Comparison of ENCODE assay signal across 1 cellular context in genomic region chr6:7818480-7819165, GRCh38.
TF ChIP-seq lines count a peak whose summit lies in the region.

No MANE protein-coding gene starts in this region.

TF ChIP-seq in IMR-90, 13 proteins besides CTCF, POLR2A, EP300 and RAD21 (continued from another document):
- no peak for TF ChIP-seq ELK1 (IDR thresholded peaks at IDR 0.05; ENCODE audit: borderline replicate concordance, low read depth, low read length)
- TF ChIP-seq MAFK (IDR thresholded peaks at IDR 0.05; ENCODE audit: low read depth, low read length), result no peak
- no peak for TF ChIP-seq USF2 (IDR thresholded peaks at IDR 0.05; ENCODE audit: low read depth, low read length)
- TF ChIP-seq MAZ (IDR thresholded peaks at IDR 0.05; ENCODE audit: borderline replicate concordance, low read depth, low read length), result no peak
- TF ChIP-seq RFX5 (IDR thresholded peaks at IDR 0.05; ENCODE audit: low read depth, low read length), result no peak
- TF ChIP-seq MXI1 (IDR thresholded peaks at IDR 0.05; ENCODE audit: borderline replicate concordance, low read depth, low read length), result no peak
- no peak for TF ChIP-seq SMC3 (IDR thresholded peaks at IDR 0.05; ENCODE audit: low read depth, low read length)
